ENCODE assay signal across 1 cellular context in genomic region chr2:43594875-43595274, GRCh38.
TF ChIP-seq lines count a peak whose summit lies in the region.

No MANE protein-coding gene starts in this region.

TF ChIP-seq in endothelial cell of umbilical vein, 7 proteins besides CTCF, POLR2A, EP300 and RAD21 (continued from another document):
- TF ChIP-seq MAX (IDR thresholded peaks at IDR 0.05; ENCODE audit: insufficient read depth, insufficient read length): no peak
- TF ChIP-seq MYC (IDR thresholded peaks at IDR 0.05; ENCODE audit: low read depth, low read length): no peak
- TF ChIP-seq EZH2 (IDR thresholded peaks at IDR 0.05; ENCODE audit: borderline replicate concordance, low read depth, low read length, severe bottlenecking): no peak
- TF ChIP-seq FOS (IDR thresholded peaks at IDR 0.05; ENCODE audit: borderline replicate concordance, insufficient read depth, low read length): no peak
TF ChIP-seq in endothelial cell of umbilical vein: peak in this region for 0.
